ENCODE assay signal across 22 cellular contexts in genomic region chr4:54041100-54041499, GRCh38. TPM values are rescaled to one million over a fixed set of nuclear protein-coding genes. Genes with fewer than 3 reads are reported as not detected.
"Had no signal": no experiment of that assay in that cellular context is flagged by ENCODE, and none has a peak within 500 bp of the region (broad histone marks: within the 10 kb centered on the region; RNA-seq: fewer than 3 reads in every experiment).

No MANE protein-coding gene starts in this region.

- H3K27me3 Mint-ChIP-seq: activated CD8-positive, alpha-beta memory T cell treated with anti-CD3 and anti-CD28 coated beads, Interleukin-2, amount 10 ng/mL, durations not matched to agents 7 days and 5 days; dendritic cell treated with granulocyte-macrophage colony-stimulating factor and Interleukin-4, amounts not matched to agents 40 ng/mL and 50 ng/mL, for 4 days had no signal

- H3K36me3 ChIP-seq: WERI-Rb-1 had no signal

- ATAC-seq: activated CD8-positive, alpha-beta memory T cell treated with anti-CD3 and anti-CD28 coated beads, Interleukin-2, amount 10 ng/mL, durations not matched to agents 7 days and 5 days; foreskin keratinocyte; left cardiac atrium; sciatic nerve; upper lobe of right lung had no signal

- DNase-seq: activated CD4-positive, alpha-beta T cell treated with anti-CD3 and anti-CD28 coated beads for 1 hour; activated CD4-positive, alpha-beta T cell treated with anti-CD3 and anti-CD28 coated beads, Interleukin-2, amount 50 U/mL, for 48 hours; activated CD8-positive, alpha-beta memory T cell treated with anti-CD3 and anti-CD28 coated beads, Interleukin-2, amount 10 ng/mL, durations not matched to agents 7 days and 5 days; activated effector memory CD4-positive, alpha-beta T cell treated with anti-CD3 and anti-CD28 coated beads, Interleukin-2, amount 50 U/mL, for 16 hours; activated T-cell treated with anti-CD3 and anti-CD28 coated beads, Interleukin-2, amount 50 U/mL, for 1 hour; aorta; effector CD8-positive, alpha-beta T cell; foreskin keratinocyte; left cardiac atrium; mesendoderm; natural killer cell; stimulated activated CD4-positive, alpha-beta T cell treated with anti-CD3 and anti-CD28 coated beads, Interleukin-4, amount 100 ng/mL, for 1 hour; T-helper 2 cell; upper lobe of right lung; WERI-Rb-1 had no signal

- H3K4me3 ChIP-seq: hepatocyte, smooth muscle cell, upper lobe of right lung had no signal

- H3K9me3 ChIP-seq: upper lobe of right lung had no signal

- H3K27me3 ChIP-seq: foreskin keratinocyte, hepatocyte, upper lobe of right lung had no signal

- H3K4me3 Mint-ChIP-seq: activated CD8-positive, alpha-beta memory T cell treated with anti-CD3 and anti-CD28 coated beads, Interleukin-2, amount 10 ng/mL, durations not matched to agents 7 days and 5 days; dendritic cell treated with granulocyte-macrophage colony-stimulating factor and Interleukin-4, amounts not matched to agents 40 ng/mL and 50 ng/mL, for 4 days; natural killer cell had no signal

- H3K27ac Mint-ChIP-seq: activated CD8-positive, alpha-beta memory T cell treated with anti-CD3 and anti-CD28 coated beads, Interleukin-2, amount 10 ng/mL, durations not matched to agents 7 days and 5 days; dendritic cell treated with granulocyte-macrophage colony-stimulating factor and Interleukin-4, amounts not matched to agents 40 ng/mL and 50 ng/mL, for 4 days had no signal

- H3K27ac ChIP-seq: foreskin keratinocyte, hepatocyte, upper lobe of right lung, WERI-Rb-1 had no signal

- H3K4me1 ChIP-seq: foreskin keratinocyte had no signal

RNA-seq across cellular contexts. Expression of gene GSX2, which starts 58.9 kb away (rescaled TPM):
- total RNA-seq: activated CD8-positive, alpha-beta memory T cell treated with anti-CD3 and anti-CD28 coated beads, Interleukin-2, amount 10 ng/mL, durations not matched to agents 7 days and 5 days; aorta; bronchial epithelial cell; cerebellum; foreskin keratinocyte; hepatocyte; left cardiac atrium; mucosa of gallbladder; natural killer cell; smooth muscle cell; upper lobe of right lung had no signal
- polyA plus RNA-seq: aorta, foreskin keratinocyte, hepatocyte, smooth muscle cell had no signal
